8 cellular contexts compared by ENCODE assay signal in genomic region chr1:177940682-177941081, GRCh38.
"Had no signal": no experiment of that assay in that cellular context is flagged by ENCODE, and none has a peak within 500 bp of the region (broad histone marks: within the 10 kb centered on the region; RNA-seq: fewer than 3 reads in every experiment).

No MANE protein-coding gene starts in this region.

- H3K27ac ChIP-seq: KMS-11 had no signal

- H3K9ac ChIP-seq: KMS-11 had no signal

- H3K4me2 ChIP-seq: GM23338, KMS-11 had no signal

- DNase-seq: H9, HCEC 1CT, KBM-7 had no signal

- ATAC-seq: GM23338 had no signal

- FAIRE-seq: H1, H54, HTR-8/SVneo had no signal

- H3K4me3 ChIP-seq: GM23338 had no signal
